32 cellular contexts compared by ENCODE assay signal in the genomic region with DNA sequence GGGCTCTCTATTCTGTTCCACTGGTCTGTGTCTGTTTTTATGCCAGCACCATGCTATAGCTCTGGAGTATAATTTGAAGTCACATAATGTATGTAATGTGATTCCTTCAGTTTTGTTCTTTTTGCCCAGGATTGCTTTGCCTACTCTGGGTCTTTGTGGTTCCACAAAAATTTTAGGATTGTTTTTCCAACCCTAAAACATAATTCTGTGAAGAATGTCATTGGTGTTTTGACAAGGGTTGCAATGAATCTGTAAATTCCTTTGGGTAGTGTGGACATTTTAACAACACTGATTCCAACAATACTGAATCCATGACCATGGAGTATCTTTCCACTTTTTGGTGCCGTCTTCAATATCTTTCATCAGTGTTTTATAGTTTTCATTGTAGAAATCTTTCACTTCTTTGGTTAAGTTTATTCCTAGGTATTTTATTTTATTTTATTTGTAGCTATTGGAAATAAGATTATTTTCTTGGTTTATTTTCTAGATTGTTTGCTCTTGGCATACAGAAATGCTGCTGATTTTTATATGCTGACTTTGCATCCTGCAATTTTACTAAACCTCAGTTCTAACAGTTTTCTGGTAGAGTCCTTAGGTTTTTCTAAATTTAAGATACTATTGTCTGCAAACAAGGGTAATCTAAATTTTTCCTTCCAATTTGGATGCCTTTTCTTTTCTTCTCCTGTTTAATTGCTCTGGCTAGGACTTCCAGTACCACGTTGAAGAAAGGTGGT. TPM values are rescaled to one million over a fixed set of nuclear protein-coding genes. Genes with fewer than 3 reads are reported as not detected.
DNase-seq lines count a peak whose midpoint lies in the region; ATAC-seq and TF ChIP-seq lines count a peak whose summit lies in the region.
"Had no signal": no experiment of that assay in that cellular context is flagged by ENCODE, and none has a peak within 500 bp of the region (broad histone marks: within the 10 kb centered on the region; RNA-seq: fewer than 3 reads in every experiment).

No MANE protein-coding gene starts in this region.

- peaks cover 46% of the 10 kb centered on the region for H3K36me3 Mint-ChIP-seq in HFFc6 (ENCODE audit: low read depth)
- H3K36me3 Mint-ChIP-seq: activated naive CD4-positive, alpha-beta T cell treated with anti-CD3 and anti-CD28 coated beads, Interleukin-2, amount 10 ng/mL, durations not matched to agents 7 days and 5 days had no signal

- no peak overlapping the region for H3K9ac ChIP-seq in skeletal muscle satellite cell (ENCODE audit: low read depth, low read length)

- H3K9me3 ChIP-seq in skeletal muscle satellite cell (replicated peaks; ENCODE audit: low read length) (no peaks in the 10 kb centered on the region), mucosa of descending colon (no peaks in the 10 kb centered on the region)
- H3K9me3 ChIP-seq: colonic mucosa, gastrocnemius medialis, lower lobe of right lung, testis had no signal

- H3K27me3 Mint-ChIP-seq in HFFc6 (ENCODE audit: insufficient read depth) = no peaks in the 10 kb centered on the region; the same call in 1 of the 2 replicates

- peaks cover 35% of the 10 kb centered on the region for H3K4me1 ChIP-seq in skeletal muscle satellite cell (ENCODE audit: control insufficient read depth, insufficient read depth, low read length)
- no peaks in the 10 kb centered on the region for H3K4me1 ChIP-seq in mucosa of descending colon (ENCODE audit: low read depth)
- H3K4me1 ChIP-seq: colonic mucosa, testis had no signal

- ATAC-seq in mucosa of descending colon = no peak
- ATAC-seq: activated CD8-positive, alpha-beta T cell treated with anti-CD3 and anti-CD28 coated beads for 36 hours; effector memory CD8-positive, alpha-beta T cell; gastrocnemius medialis; lower lobe of right lung; Panc1; stimulated activated naive CD8-positive, alpha-beta T cell treated with anti-CD3 and anti-CD28 coated beads, Interleukin-15, Interleukin-2, amounts not matched to agents 100 U/mL and 50 U/mL, for 24 hours had no signal

- H3K4me3 ChIP-seq in fibroblast of pulmonary artery (replicated peaks; ENCODE audit: low read depth, low read length) (no peak overlapping the region), skeletal muscle satellite cell (ENCODE audit: low read length) (peak overlapping the region; percentile 6), mucosa of descending colon (no peak overlapping the region)
- H3K4me3 ChIP-seq: colonic mucosa, gastrocnemius medialis, hepatocyte, lower lobe of right lung, skin epidermis, testis had no signal

- H3K4me3 Mint-ChIP-seq in HFFc6 = no peak overlapping the region
- H3K4me3 Mint-ChIP-seq: activated CD8-positive, alpha-beta T cell treated with anti-CD3 and anti-CD28 coated beads for 36 hours; activated naive CD4-positive, alpha-beta T cell treated with anti-CD3 and anti-CD28 coated beads, Interleukin-2, amount 10 ng/mL, durations not matched to agents 7 days and 5 days; CD4-positive, alpha-beta T cell; effector memory CD8-positive, alpha-beta T cell; nephron had no signal

- H3K4me2 ChIP-seq in skeletal muscle satellite cell (ENCODE audit: low read length) = peak overlapping the region; percentile 17
- H3K4me2 ChIP-seq: hepatocyte had no signal

- H3K4me1 Mint-ChIP-seq in HFFc6 (ENCODE audit: low read depth) = peaks cover 66% of the 10 kb centered on the region
- H3K4me1 Mint-ChIP-seq: activated naive CD4-positive, alpha-beta T cell treated with anti-CD3 and anti-CD28 coated beads, Interleukin-2, amount 10 ng/mL, durations not matched to agents 7 days and 5 days; nephron had no signal

- DNase-seq in HFFc6 (peak; percentile 33), astrocyte of the hippocampus (ENCODE audit: low read depth, low spot score) (peak; percentile 66), fibroblast of pulmonary artery (ENCODE audit: low read depth) (peak; percentile 29), GM10266 (ENCODE audit: extremely low spot score) (no peak), GOT3 (lab: John Stamatoyannopoulos, UW) (no peak), mucosa of descending colon (no peak)
- DNase-seq in effector CD4-positive, alpha-beta T cell = no peak
- DNase-seq: activated CD4-positive, CD25-positive, alpha-beta regulatory T cell treated with anti-CD3 and anti-CD28 coated beads, Interleukin-2, amount 50 U/mL, for 72 hours; activated CD8-positive, alpha-beta memory T cell treated with anti-CD3 and anti-CD28 coated beads, Interleukin-2, amount 50 U/mL, for 48 hours; activated CD8-positive, alpha-beta T cell treated with anti-CD3 and anti-CD28 coated beads for 36 hours; activated naive CD4-positive, alpha-beta T cell treated with anti-CD3 and anti-CD28 coated beads, Interleukin-2, amount 10 ng/mL, durations not matched to agents 7 days and 5 days; amniotic stem cell; CD4-positive, alpha-beta T cell; colonic mucosa; DMS79 treated with DMSO at 0.1 percent for 48 hours; effector memory CD8-positive, alpha-beta T cell; erythroblast; gastrocnemius medialis; Karpas-422; lower lobe of right lung; MV-4-11; NCI-H2107; NCI-H748 treated with DMSO at 0.1 percent for 48 hours; SHP77; stimulated activated naive CD8-positive, alpha-beta T cell treated with anti-CD3 and anti-CD28 coated beads, Interleukin-15, Interleukin-2, amounts not matched to agents 100 U/mL and 50 U/mL, for 24 hours; T-helper 2 cell; testis had no signal

- intact Hi-C loops in mucosa of descending colon (cut with DNase I, micrococcal nuclease) = no loop called here

- H3K36me3 ChIP-seq in skeletal muscle satellite cell (ENCODE audit: insufficient read depth, low read length) = peaks cover 21% of the 10 kb centered on the region
- H3K36me3 ChIP-seq in mucosa of descending colon (ENCODE audit: low read depth) = no peaks in the 10 kb centered on the region
- H3K36me3 ChIP-seq: colonic mucosa, gastrocnemius medialis had no signal

- H3K9me3 Mint-ChIP-seq in HFFc6 = peaks cover 11% of the 10 kb centered on the region
- H3K9me3 Mint-ChIP-seq: activated CD8-positive, alpha-beta T cell treated with anti-CD3 and anti-CD28 coated beads for 36 hours; activated naive CD4-positive, alpha-beta T cell treated with anti-CD3 and anti-CD28 coated beads, Interleukin-2, amount 10 ng/mL, durations not matched to agents 7 days and 5 days; CD4-positive, alpha-beta T cell had no signal

- TF ChIP-seq CTCF in HFFc6 (IDR thresholded peaks at IDR 0.05) (no peak), fibroblast of pulmonary artery (IDR thresholded peaks at IDR 0.05; ENCODE audit: low read length, missing control alignments) (no peak), GM10266 (IDR thresholded peaks at IDR 0.05; ENCODE audit: control insufficient read depth, insufficient read depth, low read depth, missing control alignments) (no peak), mucosa of descending colon (IDR thresholded peaks at IDR 0.05) (no peak)

- no peaks in the 10 kb centered on the region for H3K27me3 ChIP-seq in skeletal muscle satellite cell (ENCODE audit: control insufficient read depth, insufficient read depth, low read length)
- H3K27me3 ChIP-seq: colonic mucosa, gastrocnemius medialis, hepatocyte, testis had no signal

- H3K27ac Mint-ChIP-seq in HFFc6 = peak overlapping the region; percentile 34; the same call in 1 of the 2 replicates
- H3K27ac Mint-ChIP-seq: activated CD8-positive, alpha-beta T cell treated with anti-CD3 and anti-CD28 coated beads for 36 hours; activated naive CD4-positive, alpha-beta T cell treated with anti-CD3 and anti-CD28 coated beads, Interleukin-2, amount 10 ng/mL, durations not matched to agents 7 days and 5 days; CD4-positive, alpha-beta T cell; effector memory CD8-positive, alpha-beta T cell; nephron had no signal

RNA-seq across cellular contexts. Expression of a gene that starts 29.7 kb away (rescaled TPM):
- 10 to 100 TPM; 60.1 to 76.3 (median 70.4) TPM for total RNA-seq in HFFc6 (2021; fragmentation: NEBNext Ultra II Directional; extraction: Animal tissue kit (Norgen Biotek cat#: 25700))
- total RNA-seq in skeletal muscle satellite cell (2012; rRNA removed) = 36.0 and 50.0 TPM in 2 replicates
- total RNA-seq in mucosa of descending colon = 100 to 1,000 TPM in 1 of 3 donors, 10 to 100 TPM in 2; 78.8 to 129 (median 86.9) TPM
- total RNA-seq: activated CD8-positive, alpha-beta T cell treated with anti-CD3 and anti-CD28 coated beads for 36 hours; CD4-positive, alpha-beta T cell had no signal

Comparison
In these comparisons a context has a peak if more than half of its experiments do, and no peak if none do; other contexts are left out.
1. DNase-seq: peak in HFFc6 (single experiment), astrocyte of the hippocampus (single experiment) and fibroblast of pulmonary artery (single experiment); none in GM10266 (single experiment), GOT3 (single experiment), mucosa of descending colon (0 of 3) and effector CD4-positive, alpha-beta T cell (single experiment).